ENCODE assay signal across 21 cellular contexts in genomic region chr6:116291701-116292396, GRCh38.
"Had no signal": no experiment of that assay in that cellular context is flagged by ENCODE, and none has a peak within 500 bp of the region (broad histone marks: within the 10 kb centered on the region; RNA-seq: fewer than 3 reads in every experiment).

No MANE protein-coding gene starts in this region.

- FAIRE-seq: frontal cortex, islet of Langerhans had no signal

- DNase-seq: activated CD4-positive, alpha-beta memory T cell treated with anti-CD3 and anti-CD28 coated beads, Interleukin-2, amount 10 ng/mL, durations not matched to agents 7 days and 5 days; activated CD4-positive, alpha-beta T cell treated with anti-CD3 and anti-CD28 coated beads, Interleukin-2, amount 10 ng/mL, durations not matched to agents 24 days and 14 days; activated T-cell treated with anti-CD3 and anti-CD28 coated beads for 4 hours; central memory CD4-positive, alpha-beta T cell; dermis blood vessel endothelial cell; effector CD8-positive, alpha-beta T cell; hypothalamus; left ventricle myocardium superior; ovary; stimulated activated CD4-positive, alpha-beta T cell treated with anti-CD3 and anti-CD28 coated beads, Interleukin-4, amount 100 ng/mL, for 24 hours; stimulated activated naive CD4-positive, alpha-beta T cell treated with Interleukin-2 at 50 U/mL for 16 hours had no signal

- H3K4me3 ChIP-seq: ascending aorta, ovary, prostate gland, thoracic aorta, vagina had no signal

- H3K27ac ChIP-seq: ascending aorta, ovary, prostate gland, thoracic aorta, vagina, VCaP had no signal

- H3K36me3 ChIP-seq: ascending aorta, ovary, prostate gland, thoracic aorta, vagina had no signal

- ATAC-seq: activated CD4-positive, CD25-positive, alpha-beta regulatory T cell treated with anti-CD3 and anti-CD28 coated beads, Interleukin-2, amount 50 U/mL, for 24 hours; activated naive CD4-positive, alpha-beta T cell treated with anti-CD3 and anti-CD28 coated beads, Interleukin-2, amount 50 U/mL, for 72 hours; left ventricle myocardium superior; natural killer cell treated with Interleukin-12 subunit alpha and Interleukin-12 subunit beta and Interleukin-15 and Interleukin-18, amount 100 ng/mL, for 72 hours had no signal

- H3K4me1 ChIP-seq: ascending aorta, prostate gland, vagina had no signal

- H3K27me3 ChIP-seq: ascending aorta, ovary, vagina had no signal

- H3K9me3 ChIP-seq: ascending aorta, ovary, prostate gland, thoracic aorta, vagina had no signal
